Comparison of ENCODE assay signal across 17 cellular contexts in the genomic region with DNA sequence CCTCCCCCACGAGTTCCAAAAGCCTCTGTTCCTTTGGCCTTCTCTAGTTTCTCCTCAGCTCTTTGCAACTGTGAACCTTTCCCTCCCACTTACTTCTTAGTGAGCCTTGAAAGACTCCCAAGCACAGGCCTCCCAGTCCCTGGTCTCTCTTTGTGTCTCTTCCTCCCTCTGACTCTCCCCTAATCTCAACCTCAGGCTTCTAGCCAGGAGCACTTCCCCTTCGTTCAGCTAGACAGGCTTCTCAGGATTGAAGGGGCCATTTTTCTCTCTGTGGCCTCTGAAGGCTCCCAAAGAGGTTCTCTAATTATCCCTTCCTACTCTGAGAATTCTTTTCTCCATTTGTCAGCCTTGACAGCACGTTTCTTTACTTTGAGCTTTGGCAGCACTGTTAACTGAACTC. TPM values are rescaled to one million over a fixed set of nuclear protein-coding genes. Genes with fewer than 3 reads are reported as not detected.
DNase-seq lines count a peak whose midpoint lies in the region; TF ChIP-seq lines count a peak whose summit lies in the region.
"Had no signal": no experiment of that assay in that cellular context is flagged by ENCODE, and none has a peak within 500 bp of the region (broad histone marks: within the 10 kb centered on the region; RNA-seq: fewer than 3 reads in every experiment).

No MANE protein-coding gene starts in this region.

- H3K9me3 Mint-ChIP-seq in Caco-2 (ENCODE audit: unreplicated experiment) (peaks cover 18% of the 10 kb centered on the region), mesothelial cell of epicardium (peaks cover 4% of the 10 kb centered on the region)

- POLR2A ChIA-PET in Caco-2 (lab: Charles Lee): no interaction called here

- intact Hi-C loops in Caco-2 (cut with micrococcal nuclease; ENCODE audit: unreplicated experiment) (loop anchor here (1.0 kb wide), 1 partner anchor 50 kb away; the partner anchor contains the start of gene PHYHIPL), ascending aorta (cut with DNase I) (no loop called here)

- H3K4me3 ChIP-seq in Caco-2 (ENCODE audit: low read depth, low read length) (no peak overlapping the region), ectodermal cell (ENCODE audit: insufficient read depth, low read depth, low read length) (no peak overlapping the region), ascending aorta (no peak overlapping the region)
- H3K4me3 ChIP-seq: BLaER1 treated with 17β-estradiol and CSF1 and Interleukin-3, amounts not matched to agents 10 nM and 100 nM had no signal

- CTCF ChIA-PET in Caco-2 (lab: Charles Lee): no interaction called here

- H3K4me1 ChIP-seq in Caco-2 (peaks cover 33% of the 10 kb centered on the region), ectodermal cell (ENCODE audit: control insufficient read depth, insufficient read depth, low read length) (peaks cover 8% of the 10 kb centered on the region), ascending aorta (no peaks in the 10 kb centered on the region)
- H3K4me1 ChIP-seq: BLaER1 treated with 17β-estradiol and CSF1 and Interleukin-3, amounts not matched to agents 10 nM and 100 nM had no signal

- peak overlapping the region; percentile 86 for H3K27ac Mint-ChIP-seq in Caco-2 (ENCODE audit: unreplicated experiment)
- peak overlapping the region; percentile 52 for H3K27ac Mint-ChIP-seq in mesothelial cell of epicardium
- H3K27ac Mint-ChIP-seq: CD8-positive, alpha-beta memory T cell had no signal

- H3K36me3 Mint-ChIP-seq in Caco-2 (ENCODE audit: insufficient read depth, unreplicated experiment): no peaks in the 10 kb centered on the region
- H3K36me3 Mint-ChIP-seq in mesothelial cell of epicardium: no peaks in the 10 kb centered on the region
- H3K36me3 Mint-ChIP-seq: CD8-positive, alpha-beta memory T cell had no signal

- peaks cover 21% of the 10 kb centered on the region for H3K4me1 Mint-ChIP-seq in Caco-2 (ENCODE audit: low read depth, unreplicated experiment)
- H3K4me1 Mint-ChIP-seq in mesothelial cell of epicardium: peaks cover 16% of the 10 kb centered on the region
- H3K4me1 Mint-ChIP-seq: CD8-positive, alpha-beta memory T cell had no signal

- DNase-seq in Caco-2: no peak
- DNase-seq in Kasumi-1 (lab: John Stamatoyannopoulos, UW): peak; percentile 17 to 25
- DNase-seq in mesothelial cell of epicardium (ENCODE audit: low spot score in 2 of 2, unreplicated experiment in 2 of 2): no peak
- no peak for DNase-seq in NCI-H1417 (lab: John Stamatoyannopoulos, UW)
- DNase-seq in ascending aorta (ENCODE audit: low spot score in 2 of 2): no peak
- no peak for DNase-seq in kidney tubule cell (ENCODE audit: low spot score)
- no peak for DNase-seq in GDM1 (lab: John Stamatoyannopoulos, UW)
- DNase-seq: CD8-positive, alpha-beta memory T cell; GOT3; MM.1S; NCI-H1105; NCI-H1694 treated with DMSO at 0.1 percent for 48 hours; NK-92 treated with Interleukin-12 subunit alpha and Interleukin-12 subunit beta, amount 100 ng/mL, for 24 hours; RPMI8226 had no signal

- H3K27ac ChIP-seq in ectodermal cell (ENCODE audit: insufficient read depth, low read depth, low read length, poor library complexity, severe bottlenecking): peak overlapping the region; percentile 62
- peak overlapping the region in 1 of 2 donors; percentile 20 for H3K27ac ChIP-seq in ascending aorta
- H3K27ac ChIP-seq: BLaER1 treated with 17β-estradiol and CSF1 and Interleukin-3, amounts not matched to agents 10 nM and 100 nM had no signal

- H3K27me3 Mint-ChIP-seq in Caco-2 (ENCODE audit: insufficient read depth, unreplicated experiment) (no peaks in the 10 kb centered on the region), mesothelial cell of epicardium (ENCODE audit: low read depth) (peaks cover 1% of the 10 kb centered on the region)
- H3K27me3 Mint-ChIP-seq: CD8-positive, alpha-beta memory T cell had no signal

- 58 to 61% methylated on average over 3 of the region's 3 CpGs for WGBS in ectodermal cell, 2 experiments

- H3K36me3 ChIP-seq in Caco-2 (ENCODE audit: control insufficient read depth, insufficient read depth, low read length) (no peaks in the 10 kb centered on the region), ectodermal cell (ENCODE audit: control insufficient read depth, insufficient read depth, low read length) (no peaks in the 10 kb centered on the region), ascending aorta (no peaks in the 10 kb centered on the region)
- H3K36me3 ChIP-seq: BLaER1 treated with 17β-estradiol and CSF1 and Interleukin-3, amounts not matched to agents 10 nM and 100 nM had no signal

- H3K4me3 Mint-ChIP-seq in Caco-2 (ENCODE audit: unreplicated experiment): no peak overlapping the region
- no peak overlapping the region for H3K4me3 Mint-ChIP-seq in mesothelial cell of epicardium
- H3K4me3 Mint-ChIP-seq: CD8-positive, alpha-beta memory T cell had no signal

- TF ChIP-seq CTCF in Caco-2 (IDR thresholded peaks at IDR 0.05; ENCODE audit: insufficient read depth in 1 of 2, low read depth in 1 of 2, low read length in 1 of 2, severe bottlenecking in 1 of 2, unreplicated experiment in 1 of 2) (no peak), mesothelial cell of epicardium (IDR thresholded peaks at IDR 0.05; ENCODE audit: unreplicated experiment) (no peak), ascending aorta (IDR thresholded peaks at IDR 0.05) (no peak)

- BruUV-seq in Caco-2 (replicated peaks; lab: Mats Ljungman, UMichigan): no TSS peak

- H3K9me3 ChIP-seq in Caco-2: no peaks in the 10 kb centered on the region
- no peaks in the 10 kb centered on the region for H3K9me3 ChIP-seq in ectodermal cell (ENCODE audit: control insufficient read depth, low read length)
- no peaks in the 10 kb centered on the region for H3K9me3 ChIP-seq in ascending aorta

- no peaks in the 10 kb centered on the region for H3K27me3 ChIP-seq in Caco-2 (replicated peaks; ENCODE audit: control insufficient read depth, insufficient read depth, low read length)
- no peaks in the 10 kb centered on the region for H3K27me3 ChIP-seq in ectodermal cell (ENCODE audit: control insufficient read depth, insufficient read depth, low read length, poor library complexity, severe bottlenecking)
- H3K27me3 ChIP-seq in ascending aorta: no peaks in the 10 kb centered on the region
- H3K27me3 ChIP-seq: BLaER1 treated with 17β-estradiol and CSF1 and Interleukin-3, amounts not matched to agents 10 nM and 100 nM had no signal

RNA-seq across cellular contexts. Expression of gene PHYHIPL, which starts 50.2 kb away (rescaled TPM):
- total RNA-seq in Caco-2 (2022): 48.1 and 50.2 TPM in 2 replicates
- polyA plus RNA-seq in ectodermal cell (2013, experiment 1 of 4): 3.9 TPM
- polyA plus RNA-seq in ectodermal cell (2013, experiment 2 of 4): 2.1 TPM
- polyA plus RNA-seq in ectodermal cell (2013, experiment 3 of 4): 2.8 TPM
- 2.2 TPM for polyA plus RNA-seq in ectodermal cell (2013, experiment 4 of 4)
- 0.24 to 0.56 TPM (median 0.50 TPM) in 3 replicates for total RNA-seq in mesothelial cell of epicardium
- not detected for total RNA-seq in ascending aorta
- total RNA-seq: CD8-positive, alpha-beta memory T cell; Daoy had no signal
- polyA plus RNA-seq: CD8-positive, alpha-beta memory T cell had no signal

Comparison
In these comparisons a context has a peak if more than half of its experiments do, and no peak if none do; other contexts are left out.
1. DNase-seq: peak in Kasumi-1 (2 of 2); none in Caco-2 (0 of 2), mesothelial cell of epicardium (0 of 2), NCI-H1417 (0 of 3), ascending aorta (0 of 2), kidney tubule cell (single experiment) and GDM1 (single experiment).
2. RNA of gene PHYHIPL, which starts 50.2 kb away (total RNA-seq): 48.1 to 50.2 TPM in Caco-2; 0.24 to 0.56 TPM in mesothelial cell of epicardium and not detected in ascending aorta (single experiment); every median in the first group is over 10 times any median in the second.